ENCODE assay signal across 8 cellular contexts in genomic region chr4:185839204-185839712, GRCh38. TPM values are rescaled to one million over a fixed set of nuclear protein-coding genes. Genes with fewer than 3 reads are reported as not detected.
DNase-seq lines count a peak whose midpoint lies in the region; ATAC-seq, FAIRE-seq and TF ChIP-seq lines count a peak whose summit lies in the region.

No MANE protein-coding gene starts in this region.

- no peaks in the 10 kb centered on the region for H3K4me1 Mint-ChIP-seq in activated CD4-positive, alpha-beta memory T cell treated with anti-CD3 and anti-CD28 coated beads, Interleukin-2, amount 10 ng/mL, durations not matched to agents 7 days and 5 days

- CTCF ChIA-PET in GM10248 (lab: Yijun Ruan, JAX): interaction anchor here (2.2 kb wide), 1 partner anchor 9 kb away, joined by 5 read pairs; no protein-coding TSS in a partner anchor
- CTCF ChIA-PET in activated CD4-positive, alpha-beta memory T cell treated with anti-CD3 and anti-CD28 coated beads, Interleukin-2, amount 10 ng/mL, durations not matched to agents 7 days and 5 days (lab: Charles Lee): no interaction called here

- H3K27ac Mint-ChIP-seq in activated CD4-positive, alpha-beta memory T cell treated with anti-CD3 and anti-CD28 coated beads, Interleukin-2, amount 10 ng/mL, durations not matched to agents 7 days and 5 days: no peak overlapping the region

- POLR2A ChIA-PET in GM10248 (lab: Yijun Ruan, JAX): no interaction called here
- POLR2A ChIA-PET in activated CD4-positive, alpha-beta memory T cell treated with anti-CD3 and anti-CD28 coated beads, Interleukin-2, amount 10 ng/mL, durations not matched to agents 7 days and 5 days (lab: Charles Lee): no interaction called here

- no peaks in the 10 kb centered on the region for H3K27me3 Mint-ChIP-seq in activated CD4-positive, alpha-beta memory T cell treated with anti-CD3 and anti-CD28 coated beads, Interleukin-2, amount 10 ng/mL, durations not matched to agents 7 days and 5 days

- FAIRE-seq in G401.6 (lab: Jason Lieb, UNC): peak; percentile 100

- no peaks in the 10 kb centered on the region for H3K9me3 Mint-ChIP-seq in activated CD4-positive, alpha-beta memory T cell treated with anti-CD3 and anti-CD28 coated beads, Interleukin-2, amount 10 ng/mL, durations not matched to agents 7 days and 5 days

- DNase-seq in glomerular visceral epithelial cell (ENCODE audit: extremely low spot score) (peak; percentile 94), renal cortical epithelial cell (ENCODE audit: low read depth) (peak; percentile 99), GM10248 (ENCODE audit: extremely low spot score) (no peak)
- DNase-seq in activated CD4-positive, alpha-beta memory T cell treated with anti-CD3 and anti-CD28 coated beads, Interleukin-2, amount 10 ng/mL, durations not matched to agents 7 days and 5 days: no peak

- ATAC-seq in SK-N-SH treated with all-trans-retinoic acid at 6 μM for 48 hours: peak; percentile 96
- no peak for ATAC-seq in GM19023 (IDR thresholded peaks at IDR 0.05; ENCODE audit: unreplicated experiment)
- ATAC-seq in GM19035 (IDR thresholded peaks at IDR 0.05; ENCODE audit: unreplicated experiment): no peak

- H3K36me3 Mint-ChIP-seq in activated CD4-positive, alpha-beta memory T cell treated with anti-CD3 and anti-CD28 coated beads, Interleukin-2, amount 10 ng/mL, durations not matched to agents 7 days and 5 days (ENCODE audit: low read depth): no peaks in the 10 kb centered on the region

- TF ChIP-seq CTCF in GM10248 (IDR thresholded peaks at IDR 0.05; ENCODE audit: control extremely low read depth, extremely low read depth, low read depth, missing control alignments): no peak

- no peak overlapping the region for H3K4me3 Mint-ChIP-seq in activated CD4-positive, alpha-beta memory T cell treated with anti-CD3 and anti-CD28 coated beads, Interleukin-2, amount 10 ng/mL, durations not matched to agents 7 days and 5 days

TF ChIP-seq in SK-N-SH treated with all-trans-retinoic acid at 6 μM for 48 hours, 23 proteins besides CTCF, POLR2A, EP300 and RAD21:
- TF ChIP-seq ISL1 (CRISPR knock-in tag; IDR thresholded peaks at IDR 0.05) (0 out of 2 replicates have a peak, but pooled peaks have one; percentile 3), ZFP3 (CRISPR knock-in tag; IDR thresholded peaks at IDR 0.05) (peak; percentile 44; the same call in 1 of the 2 replicates), TSHZ2 (CRISPR knock-in tag; IDR thresholded peaks at IDR 0.05) (no peak), PATZ1 (CRISPR knock-in tag; IDR thresholded peaks at IDR 0.05; ENCODE audit: borderline replicate concordance) (0 out of 2 replicates have a peak, but pooled peaks have one; percentile 7), CREB5 (CRISPR knock-in tag; IDR thresholded peaks at IDR 0.05; ENCODE audit: low read depth) (0 out of 2 replicates have a peak, but pooled peaks have one; percentile 19)

RNA-seq across cellular contexts. Expression of gene SORBS2, which starts 27.3 kb away (rescaled TPM):
- 9.7 and 45.1 TPM in 2 replicates for total RNA-seq in renal cortical epithelial cell
- total RNA-seq in activated CD4-positive, alpha-beta memory T cell treated with anti-CD3 and anti-CD28 coated beads, Interleukin-2, amount 10 ng/mL, durations not matched to agents 7 days and 5 days: not detected

Comparison
In these comparisons a context has a peak if more than half of its experiments do, and no peak if none do; other contexts are left out.
1. DNase-seq: peak in glomerular visceral epithelial cell (single experiment) and renal cortical epithelial cell (single experiment); none in GM10248 (single experiment) and activated CD4-positive, alpha-beta memory T cell treated with anti-CD3 and anti-CD28 coated beads, Interleukin-2, amount 10 ng/mL, durations not matched to agents 7 days and 5 days (single experiment).
2. RNA of gene SORBS2, which starts 27.3 kb away (total RNA-seq): 9.7 to 45.1 TPM in renal cortical epithelial cell; not detected in activated CD4-positive, alpha-beta memory T cell treated with anti-CD3 and anti-CD28 coated beads, Interleukin-2, amount 10 ng/mL, durations not matched to agents 7 days and 5 days; every median in the first group is over 10 times any median in the second.